ENCODE assay signal across 1 cellular context in genomic region chr1:112960381-112960780, GRCh38.
TF ChIP-seq lines count a peak whose summit lies in the region.

No MANE protein-coding gene starts in this region.

TF ChIP-seq in WTC11, 78 proteins besides CTCF, POLR2A, EP300 and RAD21 (continued from another document):
- no peak for TF ChIP-seq ARID4B (CRISPR knock-in tag; IDR thresholded peaks at IDR 0.05; ENCODE audit: borderline replicate concordance)
- no peak for TF ChIP-seq JAZF1 (CRISPR knock-in tag; IDR thresholded peaks at IDR 0.05)
- TF ChIP-seq, protein P1, sequence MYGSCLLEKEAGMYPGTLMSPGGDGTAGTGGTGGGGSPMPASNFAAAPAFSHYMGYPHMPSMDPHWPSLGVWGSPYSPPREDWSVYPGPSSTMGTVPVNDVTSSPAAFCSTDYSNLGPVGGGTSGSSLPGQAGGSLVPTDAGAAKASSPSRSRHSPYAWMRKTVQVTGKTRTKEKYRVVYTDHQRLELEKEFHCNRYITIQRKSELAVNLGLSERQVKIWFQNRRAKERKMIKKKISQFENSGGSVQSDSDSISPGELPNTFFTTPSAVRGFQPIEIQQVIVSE (CRISPR knock-in tag; IDR thresholded peaks at IDR 0.05; ENCODE audit: borderline replicate concordance) = no peak
- TF ChIP-seq OVOL2 (CRISPR knock-in tag; IDR thresholded peaks at IDR 0.05; ENCODE audit: borderline replicate concordance) = no peak
- TF ChIP-seq, protein P2, sequence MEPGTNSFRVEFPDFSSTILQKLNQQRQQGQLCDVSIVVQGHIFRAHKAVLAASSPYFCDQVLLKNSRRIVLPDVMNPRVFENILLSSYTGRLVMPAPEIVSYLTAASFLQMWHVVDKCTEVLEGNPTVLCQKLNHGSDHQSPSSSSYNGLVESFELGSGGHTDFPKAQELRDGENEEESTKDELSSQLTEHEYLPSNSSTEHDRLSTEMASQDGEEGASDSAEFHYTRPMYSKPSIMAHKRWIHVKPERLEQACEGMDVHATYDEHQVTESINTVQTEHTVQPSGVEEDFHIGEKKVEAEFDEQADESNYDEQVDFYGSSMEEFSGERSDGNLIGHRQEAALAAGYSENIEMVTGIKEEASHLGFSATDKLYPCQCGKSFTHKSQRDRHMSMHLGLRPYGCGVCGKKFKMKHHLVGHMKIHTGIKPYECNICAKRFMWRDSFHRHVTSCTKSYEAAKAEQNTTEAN (CRISPR knock-in tag; IDR thresholded peaks at IDR 0.05) = no peak
- TF ChIP-seq AR (CRISPR knock-in tag; IDR thresholded peaks at IDR 0.05) = no peak
- TF ChIP-seq ZNF423 (CRISPR knock-in tag; IDR thresholded peaks at IDR 0.05) = no peak
- TF ChIP-seq ZNF263 (CRISPR knock-in tag; IDR thresholded peaks at IDR 0.05; ENCODE audit: low read depth) = no peak
- no peak for TF ChIP-seq NR2C2 (CRISPR knock-in tag; IDR thresholded peaks at IDR 0.05)
- no peak for TF ChIP-seq MYBL2 (CRISPR knock-in tag; IDR thresholded peaks at IDR 0.05)
- no peak for TF ChIP-seq ERG (CRISPR knock-in tag; IDR thresholded peaks at IDR 0.05)
- no peak for TF ChIP-seq GTF2I (CRISPR knock-in tag; conservative IDR thresholded peaks at IDR 0.05)
